17 cellular contexts compared by ENCODE assay signal in the genomic region with DNA sequence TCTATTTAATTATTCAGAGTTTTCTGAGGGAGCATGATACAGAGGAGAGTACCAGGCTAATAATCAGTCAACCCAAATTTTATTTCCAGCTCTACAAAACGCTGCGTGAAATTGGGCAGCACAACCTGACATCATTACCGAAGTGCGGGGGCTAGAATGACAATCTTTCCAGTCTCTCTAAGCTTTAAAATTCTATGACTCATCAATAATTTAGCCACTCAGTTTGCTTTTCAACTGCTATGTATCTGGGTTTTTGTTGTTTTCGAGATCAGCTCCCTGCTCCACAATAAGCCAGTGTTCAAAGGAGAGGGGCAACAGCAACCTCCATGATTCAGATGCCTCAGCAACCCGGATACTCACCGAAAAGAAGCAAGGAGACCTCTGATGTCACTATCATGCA. TPM values are rescaled to one million over a fixed set of nuclear protein-coding genes. Genes with fewer than 3 reads are reported as not detected.
DNase-seq lines count a peak whose midpoint lies in the region; TF ChIP-seq lines count a peak whose summit lies in the region.
"Had no signal": no experiment of that assay in that cellular context is flagged by ENCODE, and none has a peak within 500 bp of the region (broad histone marks: within the 10 kb centered on the region; RNA-seq: fewer than 3 reads in every experiment).

No MANE protein-coding gene starts in this region.

- H3K36me3 Mint-ChIP-seq in MCF 10A (ENCODE audit: insufficient read depth, unreplicated experiment), result peaks cover under 1% of the 10 kb centered on the region
- H3K36me3 Mint-ChIP-seq in dendritic cell treated with granulocyte-macrophage colony-stimulating factor and Interleukin-4, amounts not matched to agents 40 ng/mL and 50 ng/mL, for 4 days (ENCODE audit: low read depth), result peaks cover 9% of the 10 kb centered on the region
- H3K36me3 Mint-ChIP-seq in type B pancreatic cell, result no peaks in the 10 kb centered on the region
- H3K36me3 Mint-ChIP-seq: activated naive CD8-positive, alpha-beta T cell had no signal

- no peak overlapping the region for H2BK120ac ChIP-seq in neuronal stem cell (ENCODE audit: low read depth, low read length)

- no peak overlapping the region for H4K8ac ChIP-seq in neuronal stem cell (ENCODE audit: low read depth, low read length)

- H2AK5ac ChIP-seq in neuronal stem cell (ENCODE audit: low read depth, low read length), result no peak overlapping the region

- no peak for TF ChIP-seq EP300 in suprapubic skin (IDR thresholded peaks at IDR 0.05)

- H3K4me1 ChIP-seq in breast epithelium (no peaks in the 10 kb centered on the region), neuronal stem cell (ENCODE audit: control insufficient read depth in 2 of 2, insufficient read depth in 1 of 2, low read depth in 1 of 2, low read length in 2 of 2) (peaks cover 0 to 8% of the 10 kb centered on the region in 2 donors), suprapubic skin (peaks cover 30% of the 10 kb centered on the region)

- no peak overlapping the region for H2BK15ac ChIP-seq in neuronal stem cell (ENCODE audit: low read length)

- no peaks in the 10 kb centered on the region for H3K79me1 ChIP-seq in neuronal stem cell (ENCODE audit: low read depth, low read length)

- H3K9me3 Mint-ChIP-seq in MCF 10A (ENCODE audit: unreplicated experiment) (no peaks in the 10 kb centered on the region), type B pancreatic cell (no peaks in the 10 kb centered on the region)
- H3K9me3 Mint-ChIP-seq in dendritic cell treated with granulocyte-macrophage colony-stimulating factor and Interleukin-4, amounts not matched to agents 40 ng/mL and 50 ng/mL, for 4 days, result no peaks in the 10 kb centered on the region

- H3K4me3 Mint-ChIP-seq in MCF 10A (ENCODE audit: unreplicated experiment) (no peak overlapping the region), type B pancreatic cell (no peak overlapping the region)
- H3K4me3 Mint-ChIP-seq in dendritic cell treated with granulocyte-macrophage colony-stimulating factor and Interleukin-4, amounts not matched to agents 40 ng/mL and 50 ng/mL, for 4 days, result no peak overlapping the region
- H3K4me3 Mint-ChIP-seq: activated naive CD8-positive, alpha-beta T cell had no signal

- H3K23ac ChIP-seq in neuronal stem cell (ENCODE audit: low read depth, low read length, poor library complexity), result no peak overlapping the region

- H3K27me3 ChIP-seq in breast epithelium (no peaks in the 10 kb centered on the region), neuronal stem cell (ENCODE audit: control insufficient read depth in 3 of 3, insufficient read depth in 3 of 3, low read depth in 1 of 3, low read length in 3 of 3) (no peaks in the 10 kb centered on the region), suprapubic skin (no peaks in the 10 kb centered on the region)
- H3K27me3 ChIP-seq: ovary had no signal

- peaks cover 31% of the 10 kb centered on the region for H3K4me1 Mint-ChIP-seq in MCF 10A (ENCODE audit: insufficient read depth, unreplicated experiment)
- H3K4me1 Mint-ChIP-seq in dendritic cell treated with granulocyte-macrophage colony-stimulating factor and Interleukin-4, amounts not matched to agents 40 ng/mL and 50 ng/mL, for 4 days (ENCODE audit: low read depth), result peaks cover 56% of the 10 kb centered on the region
- H3K4me1 Mint-ChIP-seq in type B pancreatic cell (ENCODE audit: unreplicated experiment), result peaks cover 12% of the 10 kb centered on the region

- H3K27ac ChIP-seq in breast epithelium, result no peak overlapping the region
- H3K27ac ChIP-seq in neuronal stem cell (replicated peaks; ENCODE audit: low read length), result peak overlapping the region; percentile 79
- H3K27ac ChIP-seq in suprapubic skin, result no peak overlapping the region
- H3K27ac ChIP-seq: ovary, WERI-Rb-1 had no signal

- POLR2A ChIA-PET in MCF 10A (lab: Yijun Ruan, JAX), result interaction anchor here (4.0 kb wide), 1 partner anchor 13 kb away, joined by 28 read pairs; no protein-coding TSS in a partner anchor

- TF ChIP-seq CTCF in MCF 10A (IDR thresholded peaks at IDR 0.05; ENCODE audit: unreplicated experiment) (no peak), breast epithelium (IDR thresholded peaks at IDR 0.05) (no peak), type B pancreatic cell (conservative IDR thresholded peaks at IDR 0.05) (no peak), suprapubic skin (IDR thresholded peaks at IDR 0.05) (no peak)

- no peak overlapping the region for H2AFZ ChIP-seq in neuronal stem cell (ENCODE audit: low read length)

- CTCF ChIA-PET in MCF 10A (lab: Yijun Ruan, JAX), result interaction anchor here (1.3 kb wide), 1 partner anchor 9 kb away, joined by 7 read pairs; no protein-coding TSS in a partner anchor

- intact Hi-C loops in MCF 10A (cut with micrococcal nuclease), result no loop called here
- intact Hi-C loops in breast epithelium (cut with DNase I; ENCODE audit: low total_unique reads), result no loop called here
- intact Hi-C loops in dendritic cell treated with granulocyte-macrophage colony-stimulating factor and Interleukin-4, amounts not matched to agents 40 ng/mL and 50 ng/mL, for 4 days (cut with micrococcal nuclease), result no loop called here

- H4K91ac ChIP-seq in neuronal stem cell (ENCODE audit: low read depth, low read length, poor library complexity), result no peak overlapping the region

- DNase-seq in MCF 10A (ENCODE audit: unreplicated experiment) (no peak), breast epithelium (ENCODE audit: low spot score in 2 of 2) (no peak), neuronal stem cell (ENCODE audit: low spot score) (no peak), type B pancreatic cell (ENCODE audit: extremely low spot score, unreplicated experiment) (no peak), KG1 (lab: John Stamatoyannopoulos, UW) (no peak), AG08395 (ENCODE audit: low spot score) (no peak), suprapubic skin (ENCODE audit: low spot score in 2 of 2) (no peak)
- DNase-seq: 8988T; activated CD8-positive, alpha-beta memory T cell treated with anti-CD3 and anti-CD28 coated beads, Interleukin-2, amount 50 U/mL, for 48 hours; cortex of kidney; GF-D8; KBM-7; NCI-H1417 treated with DMSO at 0.1 percent for 48 hours; ovary; WERI-Rb-1 had no signal

- H3K36me3 ChIP-seq in breast epithelium (no peaks in the 10 kb centered on the region), neuronal stem cell (replicated peaks in 1 of 2; ENCODE audit: control insufficient read depth in 2 of 2, insufficient read depth in 2 of 2, low read length in 2 of 2) (no peaks in the 10 kb centered on the region), suprapubic skin (no peaks in the 10 kb centered on the region)
- H3K36me3 ChIP-seq: ovary, WERI-Rb-1 had no signal

- H3K9me3 ChIP-seq in breast epithelium (no peaks in the 10 kb centered on the region), neuronal stem cell (replicated peaks in 1 of 2; ENCODE audit: control insufficient read depth in 2 of 2, insufficient read depth in 1 of 2, low read depth in 1 of 2, low read length in 2 of 2) (peaks cover 2 to 4% of the 10 kb centered on the region in 2 donors), suprapubic skin (no peaks in the 10 kb centered on the region)
- H3K9me3 ChIP-seq: ovary had no signal

- H2BK12ac ChIP-seq in neuronal stem cell (ENCODE audit: low read length), result no peak overlapping the region

- TF ChIP-seq POLR2A in breast epithelium (IDR thresholded peaks at IDR 0.05) (no peak), suprapubic skin (IDR thresholded peaks at IDR 0.05) (no peak)

- H3K4me3 ChIP-seq in breast epithelium (no peak overlapping the region), neuronal stem cell (ENCODE audit: low read length in 2 of 2) (no peak overlapping the region), suprapubic skin (no peak overlapping the region)
- H3K4me3 ChIP-seq: ovary had no signal

- H2BK5ac ChIP-seq in neuronal stem cell (ENCODE audit: low read length), result no peak overlapping the region

- no peak overlapping the region for H3K9ac ChIP-seq in neuronal stem cell (ENCODE audit: low read depth, low read length, poor library complexity)

- no peak overlapping the region for H3K18ac ChIP-seq in neuronal stem cell (ENCODE audit: low read length)

- H3K4me2 ChIP-seq in neuronal stem cell (ENCODE audit: insufficient read depth, low read length, poor library complexity, severe bottlenecking), result no peak overlapping the region

- H3K27ac Mint-ChIP-seq in MCF 10A (ENCODE audit: low read depth, unreplicated experiment) (peak overlapping the region; percentile 24), type B pancreatic cell (peak overlapping the region; percentile 85)
- H3K27ac Mint-ChIP-seq in dendritic cell treated with granulocyte-macrophage colony-stimulating factor and Interleukin-4, amounts not matched to agents 40 ng/mL and 50 ng/mL, for 4 days, result peak overlapping the region; percentile 66
- H3K27ac Mint-ChIP-seq: activated naive CD8-positive, alpha-beta T cell had no signal

- BruUV-seq in MCF 10A (replicated peaks; lab: Mats Ljungman, UMichigan), result no TSS peak

- no peak overlapping the region for H3K14ac ChIP-seq in neuronal stem cell (ENCODE audit: low read length)

- H3K27me3 Mint-ChIP-seq in MCF 10A (ENCODE audit: insufficient read depth, unreplicated experiment) (no peaks in the 10 kb centered on the region), type B pancreatic cell (no peaks in the 10 kb centered on the region)
- H3K27me3 Mint-ChIP-seq in dendritic cell treated with granulocyte-macrophage colony-stimulating factor and Interleukin-4, amounts not matched to agents 40 ng/mL and 50 ng/mL, for 4 days, result no peaks in the 10 kb centered on the region

- no peak overlapping the region for H3K4ac ChIP-seq in neuronal stem cell (ENCODE audit: low read length)

- WGBS in neuronal stem cell (ENCODE audit: extremely low coverage in 2 of 2, insufficient read length in 2 of 2, insufficient replicate concordance in 1 of 2), 2 donors, result no CpG with 5 or more reads among the region's 7 CpGs
- 84% methylated on average over 7 of the region's 7 CpGs for WGBS in suprapubic skin

RNA-seq across cellular contexts. Expression of a gene that starts 13.9 kb away (rescaled TPM):
- 13.3 TPM in 2 replicates for total RNA-seq in MCF 10A (2022)
- total RNA-seq in breast epithelium, result 100 to 1,000 TPM in 1 of 3 donors, 10 to 100 TPM in 2; 51.1 to 135 (median 69.8) TPM
- polyA plus RNA-seq in neuronal stem cell (2013, experiment 1 of 2), result 21.1 TPM
- polyA plus RNA-seq in neuronal stem cell (2013, experiment 2 of 2), result 21.2 TPM
- total RNA-seq in type B pancreatic cell (ENCODE audit: low replicate concordance), result 52.3 and 88.6 TPM in 2 replicates
- total RNA-seq in suprapubic skin, result 10 to 100 TPM; 27.8 to 52.7 (median 34.5) TPM

RNA-seq across cellular contexts. Expression of a gene that starts 42.4 kb away (rescaled TPM):
- total RNA-seq in MCF 10A (2022) (109 and 113 TPM in 2 replicates), breast epithelium (10 to 100 TPM; 23.7 to 36.7 (median 28.8) TPM), type B pancreatic cell (ENCODE audit: low replicate concordance) (84.3 and 85.7 TPM in 2 replicates), suprapubic skin (10 to 100 TPM; 26.2 to 36.2 (median 31.5) TPM)
- 55.7 TPM for polyA plus RNA-seq in neuronal stem cell (2013, experiment 1 of 2)
- polyA plus RNA-seq in neuronal stem cell (2013, experiment 2 of 2), result 55.9 TPM

Comparison
In these comparisons a context has a peak if more than half of its experiments do, and no peak if none do; other contexts are left out.
1. H3K27ac Mint-ChIP-seq: peak in every context shown above with its lines; median percentile 85 in type B pancreatic cell; 66 in dendritic cell treated with granulocyte-macrophage colony-stimulating factor and Interleukin-4, amounts not matched to agents 40 ng/mL and 50 ng/mL, for 4 days; 24 in MCF 10A.